ENCODE assay signal across 14 cellular contexts in genomic region chr7:77338883-77339629, GRCh38.
A peak's percentile ranks its signal among the peaks of the same experiment; 100 is the strongest.
DNase-seq lines count a peak whose midpoint lies in the region; ATAC-seq and TF ChIP-seq lines count a peak whose summit lies in the region.
"Had no signal": no experiment of that assay in that cellular context is flagged by ENCODE, and none has a peak within 500 bp of the region (broad histone marks: within the 10 kb centered on the region; RNA-seq: fewer than 3 reads in every experiment).

No MANE protein-coding gene starts in this region.

- H3K9me3 ChIP-seq in HUES6 (ENCODE audit: control insufficient read depth, insufficient read depth, low read depth, low read length) (0 out of 2 replicates have a peak, but pooled peaks cover 2% of the 10 kb centered on the region), RWPE2 (ENCODE audit: severe bottlenecking) (no peaks in the 10 kb centered on the region)
- H3K9me3 ChIP-seq: transverse colon had no signal

- H3K27ac ChIP-seq in HUES6 (ENCODE audit: low read depth, low read length): peak overlapping the region; percentile 40; the same call in 1 of the 2 replicates
- H3K27ac ChIP-seq in RWPE2 (ENCODE audit: poor library complexity, severe bottlenecking): no peak overlapping the region
- H3K27ac ChIP-seq: transverse colon had no signal

- peak overlapping the region in 1 of 6 donors; percentile 71 for H3K27ac Mint-ChIP-seq in immature natural killer cell
- H3K27ac Mint-ChIP-seq: activated T-helper 2 cell treated with anti-CD3 and anti-CD28 coated beads, Interferon-gamma antibody, Interleukin-2, Interleukin-4, amounts not matched to agents 10 μg/mL and 5 μg/mL and 100 μg/mL, durations not matched to agents 14 hours and 24 hours and 36 hours had no signal

- H3K27me3 ChIP-seq in HUES6 (ENCODE audit: control insufficient read depth, insufficient read depth, low read length): no peaks in the 10 kb centered on the region
- H3K27me3 ChIP-seq in RWPE2 (ENCODE audit: insufficient read depth, poor library complexity, severe bottlenecking): no peaks in the 10 kb centered on the region
- H3K27me3 ChIP-seq: transverse colon had no signal

- no peaks in the 10 kb centered on the region for H3K27me3 Mint-ChIP-seq in immature natural killer cell (ENCODE audit: low read depth in 3 of 3)

- no peak for TF ChIP-seq CTCF in RWPE2 (IDR thresholded peaks at IDR 0.05; ENCODE audit: poor library complexity, severe bottlenecking)

- H3K4me1 Mint-ChIP-seq in immature natural killer cell: peaks cover 29 to 51% of the 10 kb centered on the region in 2 donors

- ATAC-seq in RWPE2 (ENCODE audit: low read depth) (peak; percentile 58), HG02970 (IDR thresholded peaks at IDR 0.05; ENCODE audit: low FRiP score, unreplicated experiment) (no peak), HG03460 (IDR thresholded peaks at IDR 0.05; ENCODE audit: unreplicated experiment) (no peak), HG03097 (IDR thresholded peaks at IDR 0.05; ENCODE audit: low FRiP score, unreplicated experiment) (no peak)

- H3K9me3 Mint-ChIP-seq in immature natural killer cell: peaks cover 0 to 1% (median 0%) of the 10 kb centered on the region in 6 donors
- H3K9me3 Mint-ChIP-seq: activated T-helper 2 cell treated with anti-CD3 and anti-CD28 coated beads, Interferon-gamma antibody, Interleukin-2, Interleukin-4, amounts not matched to agents 10 μg/mL and 5 μg/mL and 100 μg/mL, durations not matched to agents 14 hours and 24 hours and 36 hours had no signal

- peak overlapping the region; percentile 67 for H3K9ac ChIP-seq in HUES6 (ENCODE audit: low read length)

- peak overlapping the region in 3 of 5 donors; percentile 49 to 56 (median 53) for H3K4me3 Mint-ChIP-seq in immature natural killer cell

- H3K36me3 ChIP-seq in HUES6 (ENCODE audit: control insufficient read depth, insufficient read depth, low read length) (no peaks in the 10 kb centered on the region), RWPE2 (ENCODE audit: low read depth) (no peaks in the 10 kb centered on the region)
- H3K36me3 ChIP-seq: transverse colon had no signal

- H3K4me3 ChIP-seq in HUES6 (ENCODE audit: low read depth, low read length) (no peak overlapping the region; the same call in 1 of the 2 replicates), RWPE2 (ENCODE audit: severe bottlenecking) (no peak overlapping the region)
- H3K4me3 ChIP-seq: transverse colon had no signal

- H3K4me1 ChIP-seq in HUES6 (ENCODE audit: control insufficient read depth, insufficient read depth, low read length) (peaks cover 29% of the 10 kb centered on the region; the same call in 1 of the 2 replicates), RWPE2 (ENCODE audit: insufficient read depth, poor library complexity, severe bottlenecking) (peaks cover 14% of the 10 kb centered on the region)

- peaks cover 15 to 26% (median 25%) of the 10 kb centered on the region in 3 donors for H3K36me3 Mint-ChIP-seq in immature natural killer cell

- no peak for DNase-seq in RWPE2 (ENCODE audit: low spot score)
- DNase-seq in immature natural killer cell: no peak
- peak; percentile 51 for DNase-seq in renal cortical epithelial cell (ENCODE audit: low read depth)
- no peak for DNase-seq in NCI-H187 (lab: John Stamatoyannopoulos, UW)
- DNase-seq: activated CD4-positive, alpha-beta T cell treated with anti-CD3 and anti-CD28 coated beads, Interleukin-2, amount 50 U/mL, for 1 hour; Calu3; NCI-H1436 treated with DMSO at 0.1 percent for 48 hours; NCI-H748 treated with DMSO at 0.1 percent for 48 hours; transverse colon had no signal
